2 cellular contexts compared by ENCODE assay signal in genomic region chr7:74121401-74122249, GRCh38.
TF ChIP-seq lines count a peak whose summit lies in the region.

No MANE protein-coding gene starts in this region.

TF ChIP-seq in HEK293, 187 proteins besides CTCF, POLR2A, EP300 and RAD21:
- TF ChIP-seq SCRT2 (tag by site-specific recombination; IDR thresholded peaks at IDR 0.05), result peak; percentile 40
- TF ChIP-seq WT1 (tag by site-specific recombination; IDR thresholded peaks at IDR 0.05), result no peak

TF ChIP-seq in GM12878, 131 proteins besides CTCF, POLR2A, EP300 and RAD21 (continued from another document):
- TF ChIP-seq ATF3 (IDR thresholded peaks at IDR 0.05; ENCODE audit: borderline replicate concordance, extremely low read depth, low read depth, low read length) (no peak), SMAD5 (IDR thresholded peaks at IDR 0.05; ENCODE audit: low read depth) (no peak), EED (IDR thresholded peaks at IDR 0.05; ENCODE audit: low read depth) (no peak), BACH1 (IDR thresholded peaks at IDR 0.05; ENCODE audit: borderline replicate concordance) (no peak), JUNB (IDR thresholded peaks at IDR 0.05) (no peak), PAX8 (IDR thresholded peaks at IDR 0.05) (no peak), IRF5 (IDR thresholded peaks at IDR 0.05; ENCODE audit: borderline replicate concordance) (no peak), CEBPZ (IDR thresholded peaks at IDR 0.05; ENCODE audit: low read depth, low read length) (no peak), CBX5 (IDR thresholded peaks at IDR 0.05; ENCODE audit: low read depth) (no peak), ZBTB11 (CRISPR knock-in tag; IDR thresholded peaks at IDR 0.05) (no peak), CREM (IDR thresholded peaks at IDR 0.05; ENCODE audit: low read depth) (no peak), ZNF622 (IDR thresholded peaks at IDR 0.05) (no peak), RBBP5 (conservative IDR thresholded peaks at IDR 0.05) (no peak), MYB (IDR thresholded peaks at IDR 0.05; ENCODE audit: borderline replicate concordance, low read depth, low read length) (no peak), RFX5 (IDR thresholded peaks at IDR 0.05; ENCODE audit: low read depth, low read length) (no peak)
